ENCODE assay signal across 1 cellular context in genomic region chr6:15244605-15245360, GRCh38.
TF ChIP-seq lines count a peak whose summit lies in the region.

No MANE protein-coding gene starts in this region.

TF ChIP-seq in K562, 482 proteins besides CTCF, POLR2A, EP300 and RAD21 (continued from another document and continues in another):
- TF ChIP-seq, protein P1, sequence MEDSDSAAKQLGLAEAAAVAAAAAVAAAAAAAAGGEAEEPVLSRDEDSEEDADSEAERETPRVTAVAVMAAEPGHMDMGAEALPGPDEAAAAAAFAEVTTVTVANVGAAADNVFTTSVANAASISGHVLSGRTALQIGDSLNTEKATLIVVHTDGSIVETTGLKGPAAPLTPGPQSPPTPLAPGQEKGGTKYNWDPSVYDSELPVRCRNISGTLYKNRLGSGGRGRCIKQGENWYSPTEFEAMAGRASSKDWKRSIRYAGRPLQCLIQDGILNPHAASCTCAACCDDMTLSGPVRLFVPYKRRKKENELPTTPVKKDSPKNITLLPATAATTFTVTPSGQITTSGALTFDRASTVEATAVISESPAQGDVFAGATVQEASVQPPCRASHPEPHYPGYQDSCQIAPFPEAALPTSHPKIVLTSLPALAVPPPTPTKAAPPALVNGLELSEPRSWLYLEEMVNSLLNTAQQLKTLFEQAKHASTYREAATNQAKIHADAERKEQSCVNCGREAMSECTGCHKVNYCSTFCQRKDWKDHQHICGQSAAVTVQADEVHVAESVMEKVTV (CRISPR knock-in tag; IDR thresholded peaks at IDR 0.05): 0 out of 2 replicates have a peak, but pooled peaks have one; percentile 17
- TF ChIP-seq IRF9 (tag; IDR thresholded peaks at IDR 0.05) (no peak), AFF4 (CRISPR knock-in tag; IDR thresholded peaks at IDR 0.05) (peak; percentile 92), BRF2 (IDR thresholded peaks at IDR 0.05; ENCODE audit: borderline replicate concordance, insufficient read depth, insufficient read length) (no peak), KLF1 (tag; IDR thresholded peaks at IDR 0.05) (peak; percentile 56; the same call in 1 of the 2 replicates), MYC (IDR thresholded peaks at IDR 0.05; ENCODE audit: low read depth, low read length) (no peak; the same call in none of the 2 replicates), MYC (CRISPR knock-in tag; IDR thresholded peaks at IDR 0.05; ENCODE audit: borderline replicate concordance, low read depth) (no peak), ZBTB7A (IDR thresholded peaks at IDR 0.05; ENCODE audit: borderline replicate concordance, control insufficient read depth, low read depth, low read length) (peak; percentile 97), ATF3 (IDR thresholded peaks at IDR 0.05) (no peak), ATF3 (CRISPR knock-in tag; conservative IDR thresholded peaks at IDR 0.05) (0 out of 2 replicates have a peak, but pooled peaks have one; percentile 27), CREB1 (IDR thresholded peaks at IDR 0.05) (no peak), CREB1 (CRISPR knock-in tag; IDR thresholded peaks at IDR 0.05) (peak; percentile 22; the same call in 1 of the 2 replicates), NRF1 (conservative IDR thresholded peaks at IDR 0.05 in 1 of 2, IDR thresholded peaks at IDR 0.05 in 1 of 2) (peak; percentile 9 to 21; a peak in 2 of 4 replicates), ATF7 (IDR thresholded peaks at IDR 0.05) (peak; percentile 36; the same call in 1 of the 2 replicates), SREBF1 (IDR thresholded peaks at IDR 0.05; ENCODE audit: borderline replicate concordance, low read depth, low read length) (0 out of 2 replicates have a peak, but pooled peaks have one; percentile 8), RBFOX2 (IDR thresholded peaks at IDR 0.05; ENCODE audit: low read depth, low read length) (peak; percentile 92), MLX (CRISPR knock-in tag; conservative IDR thresholded peaks at IDR 0.05) (no peak), ZNF239 (CRISPR knock-in tag; IDR thresholded peaks at IDR 0.05) (0 out of 2 replicates have a peak, but pooled peaks have one; percentile 31), MTF1 (CRISPR knock-in tag; IDR thresholded peaks at IDR 0.05; ENCODE audit: borderline replicate concordance) (0 out of 2 replicates have a peak, but pooled peaks have one; percentile 56), MCM5 (IDR thresholded peaks at IDR 0.05; ENCODE audit: low read depth) (no peak), MCM3 (IDR thresholded peaks at IDR 0.05) (no peak), LCOR (CRISPR knock-in tag; IDR thresholded peaks at IDR 0.05) (no peak), IRF2 (CRISPR knock-in tag; IDR thresholded peaks at IDR 0.05) (no peak), MTA3 (IDR thresholded peaks at IDR 0.05; ENCODE audit: borderline replicate concordance) (peak; percentile 93; the same call in 1 of the 2 replicates), POLR2B (IDR thresholded peaks at IDR 0.05; ENCODE audit: low read depth, partially characterized antibody) (peak; percentile 41), TSC22D4 (tag; IDR thresholded peaks at IDR 0.05) (no peak), E2F3 (CRISPR knock-in tag; IDR thresholded peaks at IDR 0.05) (peak; percentile 72; the same call in 1 of the 2 replicates), HMBOX1 (IDR thresholded peaks at IDR 0.05) (no peak), ZSCAN29 (IDR thresholded peaks at IDR 0.05) (no peak; the same call in 1 of the 2 replicates), ZNF143 (CRISPR knock-in tag; IDR thresholded peaks at IDR 0.05) (no peak), ARID3A (IDR thresholded peaks at IDR 0.05; ENCODE audit: borderline replicate concordance, low read depth, low read length) (no peak), SUPT5H (IDR thresholded peaks at IDR 0.05) (peak; percentile 31; the same call in 1 of the 2 replicates), HIVEP1 (CRISPR knock-in tag; IDR thresholded peaks at IDR 0.05) (peak; percentile 79)
- TF ChIP-seq, protein P2, sequence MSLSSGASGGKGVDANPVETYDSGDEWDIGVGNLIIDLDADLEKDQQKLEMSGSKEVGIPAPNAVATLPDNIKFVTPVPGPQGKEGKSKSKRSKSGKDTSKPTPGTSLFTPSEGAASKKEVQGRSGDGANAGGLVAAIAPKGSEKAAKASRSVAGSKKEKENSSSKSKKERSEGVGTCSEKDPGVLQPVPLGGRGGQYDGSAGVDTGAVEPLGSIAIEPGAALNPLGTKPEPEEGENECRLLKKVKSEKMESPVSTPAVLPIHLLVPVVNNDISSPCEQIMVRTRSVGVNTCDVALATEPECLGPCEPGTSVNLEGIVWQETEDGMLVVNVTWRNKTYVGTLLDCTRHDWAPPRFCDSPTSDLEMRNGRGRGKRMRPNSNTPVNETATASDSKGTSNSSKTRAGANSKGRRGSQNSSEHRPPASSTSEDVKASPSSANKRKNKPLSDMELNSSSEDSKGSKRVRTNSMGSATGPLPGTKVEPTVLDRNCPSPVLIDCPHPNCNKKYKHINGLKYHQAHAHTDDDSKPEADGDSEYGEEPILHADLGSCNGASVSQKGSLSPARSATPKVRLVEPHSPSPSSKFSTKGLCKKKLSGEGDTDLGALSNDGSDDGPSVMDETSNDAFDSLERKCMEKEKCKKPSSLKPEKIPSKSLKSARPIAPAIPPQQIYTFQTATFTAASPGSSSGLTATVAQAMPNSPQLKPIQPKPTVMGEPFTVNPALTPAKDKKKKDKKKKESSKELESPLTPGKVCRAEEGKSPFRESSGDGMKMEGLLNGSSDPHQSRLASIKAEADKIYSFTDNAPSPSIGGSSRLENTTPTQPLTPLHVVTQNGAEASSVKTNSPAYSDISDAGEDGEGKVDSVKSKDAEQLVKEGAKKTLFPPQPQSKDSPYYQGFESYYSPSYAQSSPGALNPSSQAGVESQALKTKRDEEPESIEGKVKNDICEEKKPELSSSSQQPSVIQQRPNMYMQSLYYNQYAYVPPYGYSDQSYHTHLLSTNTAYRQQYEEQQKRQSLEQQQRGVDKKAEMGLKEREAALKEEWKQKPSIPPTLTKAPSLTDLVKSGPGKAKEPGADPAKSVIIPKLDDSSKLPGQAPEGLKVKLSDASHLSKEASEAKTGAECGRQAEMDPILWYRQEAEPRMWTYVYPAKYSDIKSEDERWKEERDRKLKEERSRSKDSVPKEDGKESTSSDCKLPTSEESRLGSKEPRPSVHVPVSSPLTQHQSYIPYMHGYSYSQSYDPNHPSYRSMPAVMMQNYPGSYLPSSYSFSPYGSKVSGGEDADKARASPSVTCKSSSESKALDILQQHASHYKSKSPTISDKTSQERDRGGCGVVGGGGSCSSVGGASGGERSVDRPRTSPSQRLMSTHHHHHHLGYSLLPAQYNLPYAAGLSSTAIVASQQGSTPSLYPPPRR (CRISPR knock-in tag; IDR thresholded peaks at IDR 0.05; ENCODE audit: borderline replicate concordance): no peak; the same call in 1 of the 2 replicates
- TF ChIP-seq, protein P3, sequence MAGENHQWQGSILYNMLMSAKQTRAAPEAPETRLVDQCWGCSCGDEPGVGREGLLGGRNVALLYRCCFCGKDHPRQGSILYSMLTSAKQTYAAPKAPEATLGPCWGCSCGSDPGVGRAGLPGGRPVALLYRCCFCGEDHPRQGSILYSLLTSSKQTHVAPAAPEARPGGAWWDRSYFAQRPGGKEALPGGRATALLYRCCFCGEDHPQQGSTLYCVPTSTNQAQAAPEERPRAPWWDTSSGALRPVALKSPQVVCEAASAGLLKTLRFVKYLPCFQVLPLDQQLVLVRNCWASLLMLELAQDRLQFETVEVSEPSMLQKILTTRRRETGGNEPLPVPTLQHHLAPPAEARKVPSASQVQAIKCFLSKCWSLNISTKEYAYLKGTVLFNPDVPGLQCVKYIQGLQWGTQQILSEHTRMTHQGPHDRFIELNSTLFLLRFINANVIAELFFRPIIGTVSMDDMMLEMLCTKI (IDR thresholded peaks at IDR 0.05; ENCODE audit: partially characterized antibody): no peak
- TF ChIP-seq, protein P4, sequence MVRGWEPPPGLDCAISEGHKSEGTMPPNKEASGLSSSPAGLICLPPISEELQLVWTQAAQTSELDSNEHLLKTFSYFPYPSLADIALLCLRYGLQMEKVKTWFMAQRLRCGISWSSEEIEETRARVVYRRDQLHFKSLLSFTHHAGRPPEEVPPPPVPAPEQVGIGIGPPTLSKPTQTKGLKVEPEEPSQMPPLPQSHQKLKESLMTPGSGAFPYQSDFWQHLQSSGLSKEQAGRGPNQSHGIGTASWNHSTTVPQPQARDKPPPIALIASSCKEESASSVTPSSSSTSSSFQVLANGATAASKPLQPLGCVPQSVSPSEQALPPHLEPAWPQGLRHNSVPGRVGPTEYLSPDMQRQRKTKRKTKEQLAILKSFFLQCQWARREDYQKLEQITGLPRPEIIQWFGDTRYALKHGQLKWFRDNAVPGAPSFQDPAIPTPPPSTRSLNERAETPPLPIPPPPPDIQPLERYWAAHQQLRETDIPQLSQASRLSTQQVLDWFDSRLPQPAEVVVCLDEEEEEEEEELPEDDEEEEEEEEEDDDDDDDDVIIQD (CRISPR knock-in tag; IDR thresholded peaks at IDR 0.05): peak; percentile 82
- TF ChIP-seq, protein P5, sequence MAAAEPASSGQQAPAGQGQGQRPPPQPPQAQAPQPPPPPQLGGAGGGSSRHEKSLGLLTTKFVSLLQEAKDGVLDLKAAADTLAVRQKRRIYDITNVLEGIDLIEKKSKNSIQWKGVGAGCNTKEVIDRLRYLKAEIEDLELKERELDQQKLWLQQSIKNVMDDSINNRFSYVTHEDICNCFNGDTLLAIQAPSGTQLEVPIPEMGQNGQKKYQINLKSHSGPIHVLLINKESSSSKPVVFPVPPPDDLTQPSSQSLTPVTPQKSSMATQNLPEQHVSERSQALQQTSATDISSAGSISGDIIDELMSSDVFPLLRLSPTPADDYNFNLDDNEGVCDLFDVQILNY (CRISPR knock-in tag; IDR thresholded peaks at IDR 0.05): peak; percentile 16; the same call in 1 of the 2 replicates
